In the genomic region with DNA sequence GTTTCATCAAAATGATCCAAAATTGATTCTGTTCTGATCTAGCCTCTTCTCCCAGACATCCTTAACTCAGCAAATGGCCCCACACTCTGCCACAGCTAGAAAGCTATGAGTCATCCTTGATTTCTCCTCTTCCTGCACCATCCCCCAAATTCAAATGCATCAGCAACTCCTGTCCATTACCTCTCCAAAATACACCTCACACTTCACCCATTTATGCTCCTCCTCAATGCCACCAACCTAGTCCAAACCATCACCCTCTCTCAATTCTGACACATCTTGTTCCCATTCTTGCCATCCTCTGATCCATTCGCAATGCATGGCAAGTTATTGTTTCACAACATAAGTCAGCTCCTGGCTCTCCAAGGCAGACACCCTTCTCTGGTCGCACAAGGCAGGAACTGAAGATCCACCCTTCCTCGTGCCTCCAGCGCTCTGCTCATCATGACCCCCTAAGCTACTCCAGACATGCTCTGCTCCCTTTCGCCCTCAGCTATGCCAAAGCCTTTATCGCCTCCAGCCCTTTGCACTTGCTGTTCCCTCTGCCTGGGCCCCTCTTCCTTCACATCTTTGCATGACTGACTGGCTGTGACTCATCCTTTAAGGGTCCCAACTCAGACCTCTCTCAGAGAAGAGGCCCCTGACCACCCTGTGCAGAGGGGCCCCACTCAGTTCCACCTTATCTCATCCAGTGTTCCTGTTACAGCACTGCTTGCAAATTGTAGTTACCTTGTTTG, we compare ENCODE assay signal across 1 cellular context.
TF ChIP-seq lines count a peak whose summit lies in the region.

No MANE protein-coding gene starts in this region.

TF ChIP-seq in SK-N-SH treated with all-trans-retinoic acid at 6 μM for 48 hours, 23 proteins besides CTCF, POLR2A, EP300 and RAD21 (continued from another document):
- TF ChIP-seq, protein P1, sequence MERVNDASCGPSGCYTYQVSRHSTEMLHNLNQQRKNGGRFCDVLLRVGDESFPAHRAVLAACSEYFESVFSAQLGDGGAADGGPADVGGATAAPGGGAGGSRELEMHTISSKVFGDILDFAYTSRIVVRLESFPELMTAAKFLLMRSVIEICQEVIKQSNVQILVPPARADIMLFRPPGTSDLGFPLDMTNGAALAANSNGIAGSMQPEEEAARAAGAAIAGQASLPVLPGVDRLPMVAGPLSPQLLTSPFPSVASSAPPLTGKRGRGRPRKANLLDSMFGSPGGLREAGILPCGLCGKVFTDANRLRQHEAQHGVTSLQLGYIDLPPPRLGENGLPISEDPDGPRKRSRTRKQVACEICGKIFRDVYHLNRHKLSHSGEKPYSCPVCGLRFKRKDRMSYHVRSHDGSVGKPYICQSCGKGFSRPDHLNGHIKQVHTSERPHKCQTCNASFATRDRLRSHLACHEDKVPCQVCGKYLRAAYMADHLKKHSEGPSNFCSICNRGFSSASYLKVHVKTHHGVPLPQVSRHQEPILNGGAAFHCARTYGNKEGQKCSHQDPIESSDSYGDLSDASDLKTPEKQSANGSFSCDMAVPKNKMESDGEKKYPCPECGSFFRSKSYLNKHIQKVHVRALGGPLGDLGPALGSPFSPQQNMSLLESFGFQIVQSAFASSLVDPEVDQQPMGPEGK (CRISPR knock-in tag; IDR thresholded peaks at IDR 0.05; ENCODE audit: borderline replicate concordance), result no peak
- TF ChIP-seq ZNF8 (CRISPR knock-in tag; IDR thresholded peaks at IDR 0.05), result no peak
- no peak for TF ChIP-seq ESRRG (CRISPR knock-in tag; IDR thresholded peaks at IDR 0.05)
- TF ChIP-seq OSR1 (CRISPR knock-in tag; IDR thresholded peaks at IDR 0.05), result no peak
- no peak for TF ChIP-seq ZFP30 (CRISPR knock-in tag; IDR thresholded peaks at IDR 0.05)
